Comparison of ENCODE assay signal across 8 cellular contexts in genomic region chr13:97976551-97977375, GRCh38. TPM values are rescaled to one million over a fixed set of nuclear protein-coding genes. Genes with fewer than 3 reads are reported as not detected.
DNase-seq lines count a peak whose midpoint lies in the region; ATAC-seq, FAIRE-seq and TF ChIP-seq lines count a peak whose summit lies in the region.

No MANE protein-coding gene starts in this region.

- no peaks in the 10 kb centered on the region for H3K9me2 ChIP-seq in PC-9 (ENCODE audit: insufficient read depth)

- peak; percentile 57 for ATAC-seq in GM18517 (IDR thresholded peaks at IDR 0.05; ENCODE audit: unreplicated experiment)
- peak; percentile 43 for ATAC-seq in HG02943 (IDR thresholded peaks at IDR 0.05; ENCODE audit: low read depth, unreplicated experiment)
- peak; percentile 30 for ATAC-seq in GM12878

- 3% methylated on average over 22 of the region's 90 CpGs for WGBS in GM12878 (ENCODE audit: insufficient coverage, insufficient replicate concordance, low lambda C conversion rate, missing lambda C conversion rate)
- 0 to 1% (median 0%) methylated on average over 11 to 90 of the region's 90 CpGs for WGBS in small intestine, 3 donors

- H3K4me2 ChIP-seq in PC-9, result peak overlapping the region; percentile 91
- peak overlapping the region; percentile 36 for H3K4me2 ChIP-seq in GM12878 (ENCODE audit: control insufficient read depth, insufficient read depth)

- H3K4me1 ChIP-seq in PC-9 (replicated peaks; ENCODE audit: insufficient read depth) (peaks cover 21% of the 10 kb centered on the region), GM12878 (ENCODE audit: control insufficient read depth, insufficient read depth, low read length) (peaks cover 6% of the 10 kb centered on the region; the same call in 1 of the 2 replicates), small intestine (ENCODE audit: control insufficient read depth in 2 of 2, insufficient read depth in 1 of 2, low read depth in 1 of 2, low read length in 1 of 2) (peaks cover 0 to 5% of the 10 kb centered on the region in 2 donors)

- peaks cover 34% of the 10 kb centered on the region for H4K20me1 ChIP-seq in PC-9 (ENCODE audit: insufficient read depth)
- no peaks in the 10 kb centered on the region for H4K20me1 ChIP-seq in GM12878 (ENCODE audit: control insufficient read depth, insufficient read depth)

- peak overlapping the region; percentile 75 for H2AFZ ChIP-seq in PC-9
- peak overlapping the region; percentile 78 for H2AFZ ChIP-seq in GM12878 (ENCODE audit: control insufficient read depth, low read depth, low read length)

- in situ Hi-C loops in GM12878 (cut with MboI), result no loop called here

- H3F3A ChIP-seq in PC-9 (ENCODE audit: insufficient read depth, low read depth), result peaks cover 10% of the 10 kb centered on the region; the same call in 1 of the 2 replicates

- H3K9me3 ChIP-seq in PC-9 (ENCODE audit: insufficient read depth, low read depth) (no peaks in the 10 kb centered on the region), GM12878 (replicated peaks; ENCODE audit: control insufficient read depth, insufficient read depth, low read length) (no peaks in the 10 kb centered on the region), small intestine (ENCODE audit: control insufficient read depth, low read depth) (no peaks in the 10 kb centered on the region)

- H3K27ac ChIP-seq in PC-9, result peak overlapping the region; percentile 57
- peak overlapping the region; percentile 82 for H3K27ac ChIP-seq in GM12878 (ENCODE audit: control insufficient read depth, insufficient read depth)
- peak overlapping the region; percentile 43 to 94 for H3K27ac ChIP-seq in small intestine (ENCODE audit: low read depth in 1 of 2, low read length in 1 of 2)

- RAD21 ChIA-PET in GM12878 (lab: Charles Lee; ENCODE audit: unreplicated experiment), result interaction anchor here (2.4 kb wide), 1 partner anchor 10 kb away, joined by 10 read pairs; no protein-coding TSS in a partner anchor

- TF ChIP-seq RAD21 in GM12878 (IDR thresholded peaks at IDR 0.05; ENCODE audit: insufficient read depth, low read depth, low read length), result no peak

- intact Hi-C loops in PC-9 (cut with micrococcal nuclease; ENCODE audit: unreplicated experiment), result loop anchor here (1.0 kb wide), 2 partner anchors 121 to 674 kb away; no protein-coding TSS in a partner anchor
- intact Hi-C loops in GM12878 (cut with micrococcal nuclease; ENCODE audit: unreplicated experiment), result loop anchor here (10.0 kb wide), 2 partner anchors 122 to 542 kb away; partner anchors contain the start of gene RAP2A

- BruUV-seq in PC-9 (replicated peaks; lab: Mats Ljungman, UMichigan) (no TSS peak), GM12878 (replicated peaks; lab: Mats Ljungman, UMichigan) (no TSS peak)

- no peak for TF ChIP-seq EP300 in GM12878 (IDR thresholded peaks at IDR 0.05; ENCODE audit: borderline replicate concordance in 1 of 2, control insufficient read depth in 1 of 2, low read depth in 2 of 2, low read length in 2 of 2)

- H3K36me3 ChIP-seq in BJ (ENCODE audit: control insufficient read depth, insufficient read depth, low read length) (no peaks in the 10 kb centered on the region), PC-9 (ENCODE audit: low read depth) (no peaks in the 10 kb centered on the region; the same call in 1 of the 2 replicates), GM12878 (ENCODE audit: control insufficient read depth in 2 of 2, insufficient read depth in 2 of 2, low read length in 1 of 2) (no peaks in the 10 kb centered on the region), small intestine (ENCODE audit: control insufficient read depth in 2 of 2, insufficient read depth in 2 of 2, low read length in 2 of 2) (no peaks in the 10 kb centered on the region)

- TF ChIP-seq CTCF in BJ (IDR thresholded peaks at IDR 0.05; ENCODE audit: insufficient read depth, low read depth, low read length) (no peak), PC-9 (conservative IDR thresholded peaks at IDR 0.05) (no peak), GM12878 (IDR thresholded peaks at IDR 0.05 in 2 of 3, conservative IDR thresholded peaks at IDR 0.05 in 1 of 3; ENCODE audit: control insufficient read depth in 2 of 3, extremely low read depth in 1 of 3, insufficient read depth in 1 of 3, low read depth in 3 of 3, low read length in 3 of 3) (no peak)

- no peaks in the 10 kb centered on the region for H3K27me3 ChIP-seq in BJ (ENCODE audit: control insufficient read depth, insufficient read depth, low read length)
- no peaks in the 10 kb centered on the region for H3K27me3 ChIP-seq in PC-9 (ENCODE audit: insufficient read depth, low read depth)
- no peaks in the 10 kb centered on the region for H3K27me3 ChIP-seq in GM12878 (replicated peaks in 1 of 2; ENCODE audit: control insufficient read depth in 2 of 2, insufficient read depth in 2 of 2, low read length in 1 of 2)
- no peaks in the 10 kb centered on the region for H3K27me3 ChIP-seq in small intestine (ENCODE audit: control insufficient read depth in 2 of 2, insufficient read depth in 2 of 2, low read length in 2 of 2)

- SMC1A ChIA-PET in GM12878 (lab: Charles Lee; ENCODE audit: uncharacterized antibody, unreplicated experiment), result no interaction called here

- peaks cover 49% of the 10 kb centered on the region for H3K79me2 ChIP-seq in PC-9 (ENCODE audit: low read depth)
- peaks cover 49% of the 10 kb centered on the region for H3K79me2 ChIP-seq in GM12878 (ENCODE audit: control insufficient read depth, insufficient read depth, low read length)

- H3K4me3 ChIP-seq in BJ (ENCODE audit: low read depth, low read length) (peak overlapping the region; percentile 61), PC-9 (peak overlapping the region; percentile 92), GM12878 (peak overlapping the region; percentile 86), small intestine (ENCODE audit: low read depth in 1 of 2, low read length in 2 of 2) (peak overlapping the region; percentile 88 to 91)

- FAIRE-seq in GM12878 (lab: Jason Lieb, UNC) (no peak), small intestine (lab: Jason Lieb, UNC) (no peak)

- DNase-seq in BJ (ENCODE audit: low read depth) (no peak), PC-9 (no peak), GM12878 (ENCODE audit: low read depth, low spot score) (no peak), iPS-NIHi7 (ENCODE audit: extremely low spot score) (peak; percentile 96), small intestine (no peak), GM19238 (ENCODE audit: insufficient read length, low spot score) (no peak)

- TF ChIP-seq POLR2A in GM12878 (IDR thresholded peaks at IDR 0.05; ENCODE audit: low read depth, low read length), result 0 out of 2 replicates have a peak, but pooled peaks have one; percentile 45

- H3K9ac ChIP-seq in GM12878 (ENCODE audit: control insufficient read depth, insufficient read depth, low read length), result peak overlapping the region; percentile 82

- CTCF ChIA-PET in BJ (lab: Yijun Ruan, JAX), result interaction anchor here (1.3 to 1.6 kb wide), 2 partner anchors 11 to 121 kb away, joined by 3 to 6 read pairs; no protein-coding TSS in a partner anchor
- CTCF ChIA-PET in PC-9 (lab: Charles Lee), result no interaction called here
- CTCF ChIA-PET in GM12878 (lab: Yijun Ruan, JAX), result no interaction called here

- POLR2A ChIA-PET in BJ (lab: Charles Lee), result interaction anchor here (0.6 kb wide), 1 partner anchor 442 kb away, joined by 3 read pairs; no protein-coding TSS in a partner anchor
- POLR2A ChIA-PET in PC-9 (lab: Charles Lee; ENCODE audit: unreplicated experiment), result interaction anchor here (0.7 kb wide), 1 partner anchor 86 kb away, joined by 6 read pairs; no protein-coding TSS in a partner anchor
- POLR2A ChIA-PET in GM12878 (lab: Charles Lee), result no interaction called here

TF ChIP-seq in GM12878, 131 proteins besides CTCF, POLR2A, EP300 and RAD21 (continues in another document):
- TF ChIP-seq IKZF2 (IDR thresholded peaks at IDR 0.05), result 0 out of 4 replicates have a peak, but pooled peaks of 1 of the 2 experiments have one; percentile 26
- TF ChIP-seq GATAD2B (conservative IDR thresholded peaks at IDR 0.05; ENCODE audit: low read depth), result 0 out of 2 replicates have a peak, but pooled peaks have one; percentile 27
- TF ChIP-seq PAX5 (IDR thresholded peaks at IDR 0.05; ENCODE audit: borderline replicate concordance, low read depth, low read length), result no peak
- TF ChIP-seq HDGF (IDR thresholded peaks at IDR 0.05), result peak; percentile 52; the same call in 1 of the 2 replicates
- no peak for TF ChIP-seq IRF4 (IDR thresholded peaks at IDR 0.05; ENCODE audit: low read depth, low read length)
- TF ChIP-seq ATF7 (IDR thresholded peaks at IDR 0.05; ENCODE audit: low read depth), result no peak
- TF ChIP-seq LARP7 (IDR thresholded peaks at IDR 0.05), result peak; percentile 71
- no peak for TF ChIP-seq TBL1XR1 (IDR thresholded peaks at IDR 0.05; ENCODE audit: low read depth, low read length)
- TF ChIP-seq NBN (IDR thresholded peaks at IDR 0.05), result 0 out of 2 replicates have a peak, but pooled peaks have one; percentile 26
- TF ChIP-seq USF2 (IDR thresholded peaks at IDR 0.05; ENCODE audit: borderline replicate concordance, low read depth, low read length), result no peak

RNA-seq across cellular contexts. Expression of gene IPO5, which starts 23.3 kb away (rescaled TPM):
- polyA plus RNA-seq in BJ (2011; rRNA removed) (137 and 240 TPM in 2 replicates), GM12878 (2011; rRNA removed) (159 and 175 TPM in 2 replicates), GM12878 (2014; fragmentation: Illumina TruSeq; extraction: Trizol) (160 and 184 TPM in 2 replicates), GM12878 (2014; fragmentation: Nextera tagmentation; extraction: Ambion mirVana) (10 to 100 TPM; 45.7 to 53.4 TPM), GM12878 (2014; rRNA removed) (95.4 and 123 TPM in 2 replicates), GM12878 (2016; fragmentation: Nextera tagmentation; extraction: Ambion mirVana) (100 to 1,000 TPM; 105 to 120 TPM), small intestine (10 to 100 TPM in 2 of 3 donors, 1 to 10 TPM in 1; 8.7 to 45.7 (median 15.7) TPM)
- 158 and 171 TPM in 2 replicates for polyA minus RNA-seq in BJ (2011; rRNA and poly(A)+ RNA removed)
- total RNA-seq in PC-9 (2021) (98.8 and 126 TPM in 2 replicates), GM12878 (2014; rRNA removed) (196 and 216 TPM in 2 replicates), GM12878 (2014; rRNA removed; fragmentation: Illumina TruSeq; extraction: Trizol) (143 and 144 TPM in 2 replicates), GM12878 (2021) (186 and 189 TPM in 2 replicates)
- 120 and 141 TPM in 2 replicates for total RNA-seq in GM12878 (2013; cell fraction: nucleolus; rRNA removed)
- polyA plus RNA-seq in GM12878 (2011; ENCODE audit: low read depth), result 75.5 TPM
- polyA plus RNA-seq in GM12878 (2011; cell fraction: cytosol; rRNA removed), result 105 and 109 TPM in 2 replicates
- polyA plus RNA-seq in GM12878 (2011; cell fraction: nucleus; rRNA removed), result 81.8 and 94.4 TPM in 2 replicates
- 82.1 and 94.7 TPM in 2 replicates for polyA plus RNA-seq in GM12878 (2012)
- polyA minus RNA-seq in GM12878 (2011; rRNA and poly(A)+ RNA removed), result 184 and 277 TPM in 2 replicates
- polyA minus RNA-seq in GM12878 (2011; cell fraction: cytosol; rRNA and poly(A)+ RNA removed), result 80.5 and 113 TPM in 2 replicates
- polyA minus RNA-seq in GM12878 (2011; cell fraction: nucleus; rRNA and poly(A)+ RNA removed), result 45.8 and 80.3 TPM in 2 replicates
